Comparison of ENCODE assay signal across 9 cellular contexts in the genomic region with DNA sequence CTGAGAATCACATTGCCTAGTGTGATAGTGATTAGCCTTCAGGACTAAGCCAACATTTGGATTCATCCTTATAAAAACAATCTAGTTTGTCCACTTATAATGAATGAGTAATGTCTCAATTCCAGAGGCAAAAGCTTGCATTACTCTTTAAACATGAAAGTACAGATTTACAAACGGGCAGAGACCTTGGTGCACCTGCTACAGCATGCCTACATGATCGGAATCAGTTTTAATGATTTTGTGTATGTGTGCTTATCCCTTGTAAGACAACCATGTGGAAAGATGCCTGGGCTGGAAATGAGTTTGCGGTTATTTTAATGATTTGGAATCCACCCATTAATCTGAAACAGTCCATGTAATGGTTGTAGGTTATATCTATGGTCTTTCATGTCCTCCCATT.
"Had no signal": no experiment of that assay in that cellular context is flagged by ENCODE, and none has a peak within 500 bp of the region (broad histone marks: within the 10 kb centered on the region; RNA-seq: fewer than 3 reads in every experiment).

No MANE protein-coding gene starts in this region.

- FAIRE-seq: H1, H54, HTR-8/SVneo, K562 had no signal

- H3K4me3 ChIP-seq: GM23338, K562 had no signal

- DNase-seq: H9, HCEC 1CT, IMR-90, KG1 had no signal

- ATAC-seq: GM23338, K562 had no signal

- H3K4me2 ChIP-seq: GM23338 had no signal
